In genomic region chr15:85407421-85408269, GRCh38 we compare ENCODE assay signal across 8 cellular contexts. TPM values are rescaled to one million over a fixed set of nuclear protein-coding genes. Genes with fewer than 3 reads are reported as not detected.
DNase-seq lines count a peak whose midpoint lies in the region; ATAC-seq and TF ChIP-seq lines count a peak whose summit lies in the region.

No MANE protein-coding gene starts in this region.

- TF ChIP-seq CTCF in HL-60 (IDR thresholded peaks at IDR 0.05; ENCODE audit: insufficient read depth, low read length) (no peak), esophagus muscularis mucosa (IDR thresholded peaks at IDR 0.05) (no peak)

- H3K36me3 Mint-ChIP-seq in CD4-positive, CD25-positive, alpha-beta regulatory T cell, result peaks cover 5% of the 10 kb centered on the region

- peak in 1 of 3 donors; percentile 46 for DNase-seq in CD4-positive, CD25-positive, alpha-beta regulatory T cell
- DNase-seq in HL-60 (ENCODE audit: low read depth in 1 of 2, low spot score in 1 of 2) (peak in 1 of 2 experiments; percentile 2), esophagus muscularis mucosa (ENCODE audit: extremely low spot score) (no peak), putamen (ENCODE audit: low spot score) (no peak), cerebellar cortex (ENCODE audit: low spot score) (no peak)

- no peaks in the 10 kb centered on the region for H3K9me3 ChIP-seq in CD4-positive, CD25-positive, alpha-beta regulatory T cell (ENCODE audit: control insufficient read depth in 2 of 2, low read length in 2 of 2)
- no peaks in the 10 kb centered on the region for H3K9me3 ChIP-seq in esophagus muscularis mucosa
- H3K9me3 ChIP-seq in skeletal muscle satellite cell (replicated peaks; ENCODE audit: low read length), result no peaks in the 10 kb centered on the region

- intact Hi-C loops in esophagus muscularis mucosa (cut with DNase I), result no loop called here

- 86% methylated on average over 6 of the region's 6 CpGs for WGBS in esophagus muscularis mucosa

- H3K27ac ChIP-seq in CD4-positive, CD25-positive, alpha-beta regulatory T cell (ENCODE audit: insufficient read depth, low read length, poor library complexity, severe bottlenecking), result peak overlapping the region; percentile 51
- H3K27ac ChIP-seq in HL-60 (replicated peaks) (peak overlapping the region; percentile 12; the same call in 1 of the 2 replicates), esophagus muscularis mucosa (replicated peaks in 1 of 4) (peak overlapping the region; percentile 46 to 74 (median 54))

- no peaks in the 10 kb centered on the region for H3K27me3 Mint-ChIP-seq in CD4-positive, CD25-positive, alpha-beta regulatory T cell

- peak overlapping the region; percentile 3 to 89 (median 26) for H3K27ac Mint-ChIP-seq in CD4-positive, CD25-positive, alpha-beta regulatory T cell

- H3K4me1 ChIP-seq in CD4-positive, CD25-positive, alpha-beta regulatory T cell (ENCODE audit: control insufficient read depth, insufficient read depth, low read length, poor library complexity, severe bottlenecking), result peaks cover 31% of the 10 kb centered on the region
- peaks cover 58 to 92% (median 85%) of the 10 kb centered on the region in 4 donors for H3K4me1 ChIP-seq in esophagus muscularis mucosa
- peaks cover 53% of the 10 kb centered on the region for H3K4me1 ChIP-seq in skeletal muscle satellite cell (ENCODE audit: control insufficient read depth, insufficient read depth, low read length)

- peak overlapping the region; percentile 17 for H3K9ac ChIP-seq in skeletal muscle satellite cell (ENCODE audit: low read depth, low read length)

- peak; percentile 76 to 78 for ATAC-seq in CD4-positive, CD25-positive, alpha-beta regulatory T cell (ENCODE audit: low read depth in 2 of 2)
- peak; percentile 43 for ATAC-seq in GM19395 (IDR thresholded peaks at IDR 0.05; ENCODE audit: unreplicated experiment)
- peak; percentile 71 to 76 for ATAC-seq in activated CD4-positive, CD25-positive, alpha-beta regulatory T cell treated with anti-CD3 and anti-CD28 coated beads, Interleukin-2, amount 50 U/mL, for 24 hours

- H3K4me3 ChIP-seq in CD4-positive, CD25-positive, alpha-beta regulatory T cell (ENCODE audit: low read depth, low read length), result peak overlapping the region; percentile 83
- 0 out of 2 replicates have a peak overlapping the region, but pooled peaks have one; percentile 8 for H3K4me3 ChIP-seq in HL-60 (replicated peaks; ENCODE audit: insufficient read depth, low read length)
- H3K4me3 ChIP-seq in esophagus muscularis mucosa, result no peak overlapping the region
- peak overlapping the region; percentile 43 for H3K4me3 ChIP-seq in skeletal muscle satellite cell (ENCODE audit: low read length)

- H3K9me3 Mint-ChIP-seq in CD4-positive, CD25-positive, alpha-beta regulatory T cell, result no peaks in the 10 kb centered on the region

- peak overlapping the region; percentile 60 for H3K4me2 ChIP-seq in skeletal muscle satellite cell (ENCODE audit: low read length)

- peak; percentile 19 for TF ChIP-seq EP300 in esophagus muscularis mucosa (IDR thresholded peaks at IDR 0.05)

- H3K4me3 Mint-ChIP-seq in CD4-positive, CD25-positive, alpha-beta regulatory T cell, result peak overlapping the region; percentile 2 to 75 (median 14)

- TF ChIP-seq POLR2A in esophagus muscularis mucosa (IDR thresholded peaks at IDR 0.05; ENCODE audit: low read depth), result no peak

- H3K4me1 Mint-ChIP-seq in CD4-positive, CD25-positive, alpha-beta regulatory T cell, result peaks cover 60 to 83% (median 66%) of the 10 kb centered on the region in 4 donors

- no peaks in the 10 kb centered on the region for H3K36me3 ChIP-seq in CD4-positive, CD25-positive, alpha-beta regulatory T cell (ENCODE audit: control insufficient read depth, insufficient read depth, low read length)
- H3K36me3 ChIP-seq in esophagus muscularis mucosa (no peaks in the 10 kb centered on the region), skeletal muscle satellite cell (ENCODE audit: insufficient read depth, low read length) (no peaks in the 10 kb centered on the region)

- no peaks in the 10 kb centered on the region for H3K27me3 ChIP-seq in CD4-positive, CD25-positive, alpha-beta regulatory T cell (ENCODE audit: control insufficient read depth, insufficient read depth, low read length)
- H3K27me3 ChIP-seq in HL-60 (ENCODE audit: insufficient read depth, poor library complexity, severe bottlenecking) (no peaks in the 10 kb centered on the region), esophagus muscularis mucosa (no peaks in the 10 kb centered on the region), skeletal muscle satellite cell (ENCODE audit: control insufficient read depth, insufficient read depth, low read length) (no peaks in the 10 kb centered on the region)

RNA-seq across cellular contexts. Expression of gene AKAP13, which starts 27.2 kb away (rescaled TPM):
- 482 TPM for total RNA-seq in CD4-positive, CD25-positive, alpha-beta regulatory T cell
- 100 to 1,000 TPM; 106 to 121 (median 109) TPM for polyA plus RNA-seq in CD4-positive, CD25-positive, alpha-beta regulatory T cell
- 100 to 1,000 TPM; 232 to 323 (median 284) TPM for total RNA-seq in esophagus muscularis mucosa
- 47.1 and 51.5 TPM in 2 replicates for total RNA-seq in skeletal muscle satellite cell (2012; rRNA removed)

Comparison
In these comparisons a context has a peak if more than half of its experiments do, and no peak if none do; other contexts are left out.
1. H3K4me3 ChIP-seq: peak in CD4-positive, CD25-positive, alpha-beta regulatory T cell (single experiment), HL-60 (single experiment) and skeletal muscle satellite cell (single experiment); none in esophagus muscularis mucosa (0 of 4).
2. Peak in every context shown above with its lines, with median percentiles within 50 percentile points of each other: ATAC-seq and H3K27ac ChIP-seq.